8 cellular contexts compared by ENCODE assay signal in the genomic region with DNA sequence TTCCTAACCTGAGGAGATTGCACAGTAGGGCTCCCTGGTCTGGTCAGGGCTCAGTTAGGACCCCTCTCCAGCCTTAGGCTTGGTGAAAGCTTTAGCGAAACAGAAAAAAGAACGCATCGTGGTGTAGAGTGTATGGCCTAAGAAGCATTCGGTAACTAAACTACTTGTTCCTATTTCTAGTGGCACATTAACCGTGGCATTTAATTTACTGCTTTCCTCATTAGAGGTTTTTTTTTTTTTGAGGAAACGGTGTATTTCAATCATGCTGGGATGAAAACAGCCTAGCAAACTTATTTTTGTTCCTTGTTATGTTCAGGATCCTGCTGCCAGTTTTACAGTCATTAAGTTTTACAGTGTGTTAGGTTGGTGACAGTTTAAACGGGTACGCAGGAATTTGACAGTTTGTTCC. TPM values are rescaled to one million over a fixed set of nuclear protein-coding genes. Genes with fewer than 3 reads are reported as not detected.
DNase-seq lines count a peak whose midpoint lies in the region; ATAC-seq and TF ChIP-seq lines count a peak whose summit lies in the region.

No MANE protein-coding gene starts in this region.

- 15 to 16% methylated on average over 7 to 8 of the region's 8 CpGs for WGBS in gastroesophageal sphincter (ENCODE audit: low coverage in 1 of 2), 2 donors
- 10 to 13% (median 11%) methylated on average over 8 of the region's 8 CpGs for WGBS in spleen, 5 donors

- no peak for TF ChIP-seq EP300 in gastroesophageal sphincter (IDR thresholded peaks at IDR 0.05)

- DNase-seq in spleen (no peak), iPS-NIHi11 (ENCODE audit: low spot score) (no peak), NCI-H2107 treated with DMSO at 0.1 percent for 48 hours (lab: John Stamatoyannopoulos, UW; ENCODE audit: unreplicated experiment) (no peak), cortex of kidney (lab: John Stamatoyannopoulos, UW) (no peak)

- TF ChIP-seq CTCF in gastroesophageal sphincter (IDR thresholded peaks at IDR 0.05) (no peak), spleen (IDR thresholded peaks at IDR 0.05 in 8 of 11, conservative IDR thresholded peaks at IDR 0.05 in 3 of 11) (no peak)

- H3K36me3 ChIP-seq in gastroesophageal sphincter (no peaks in the 10 kb centered on the region), spleen (no peaks in the 10 kb centered on the region)

- H3K9me3 ChIP-seq in gastroesophageal sphincter (no peaks in the 10 kb centered on the region), spleen (no peaks in the 10 kb centered on the region)

- TF ChIP-seq POLR2A in gastroesophageal sphincter (IDR thresholded peaks at IDR 0.05): no peak
- TF ChIP-seq POLR2A in spleen (IDR thresholded peaks at IDR 0.05): no peak

- H3K4me1 ChIP-seq in gastroesophageal sphincter (peaks cover 4 to 40% (median 5%) of the 10 kb centered on the region in 3 donors), spleen (peaks cover 14 to 49% (median 43%) of the 10 kb centered on the region in 6 donors)

- peak overlapping the region; percentile 78 to 90 for H3K4me3 ChIP-seq in gastroesophageal sphincter
- peak overlapping the region; percentile 80 to 96 (median 88) for H3K4me3 ChIP-seq in spleen

- intact Hi-C loops in spleen (cut with DNase I; ENCODE audit: low total_unique reads): no loop called here

- H3K27me3 ChIP-seq in gastroesophageal sphincter (no peaks in the 10 kb centered on the region), spleen (replicated peaks in 1 of 7) (no peaks in the 10 kb centered on the region)

- ATAC-seq in GM18870 (IDR thresholded peaks at IDR 0.05; ENCODE audit: unreplicated experiment) (peak; percentile 46), HG02678 (IDR thresholded peaks at IDR 0.05; ENCODE audit: unreplicated experiment) (peak; percentile 42), SK-N-SH treated with all-trans-retinoic acid at 6 μM for 48 hours (no peak; the same call in 2 of the 3 replicates), gastroesophageal sphincter (no peak)

- peak overlapping the region; percentile 81 to 93 (median 90) for H3K27ac ChIP-seq in gastroesophageal sphincter
- peak overlapping the region; percentile 96 to 99 (median 97) for H3K27ac ChIP-seq in spleen

TF ChIP-seq in SK-N-SH treated with all-trans-retinoic acid at 6 μM for 48 hours, 23 proteins besides CTCF, POLR2A, EP300 and RAD21:
- TF ChIP-seq, protein P1, sequence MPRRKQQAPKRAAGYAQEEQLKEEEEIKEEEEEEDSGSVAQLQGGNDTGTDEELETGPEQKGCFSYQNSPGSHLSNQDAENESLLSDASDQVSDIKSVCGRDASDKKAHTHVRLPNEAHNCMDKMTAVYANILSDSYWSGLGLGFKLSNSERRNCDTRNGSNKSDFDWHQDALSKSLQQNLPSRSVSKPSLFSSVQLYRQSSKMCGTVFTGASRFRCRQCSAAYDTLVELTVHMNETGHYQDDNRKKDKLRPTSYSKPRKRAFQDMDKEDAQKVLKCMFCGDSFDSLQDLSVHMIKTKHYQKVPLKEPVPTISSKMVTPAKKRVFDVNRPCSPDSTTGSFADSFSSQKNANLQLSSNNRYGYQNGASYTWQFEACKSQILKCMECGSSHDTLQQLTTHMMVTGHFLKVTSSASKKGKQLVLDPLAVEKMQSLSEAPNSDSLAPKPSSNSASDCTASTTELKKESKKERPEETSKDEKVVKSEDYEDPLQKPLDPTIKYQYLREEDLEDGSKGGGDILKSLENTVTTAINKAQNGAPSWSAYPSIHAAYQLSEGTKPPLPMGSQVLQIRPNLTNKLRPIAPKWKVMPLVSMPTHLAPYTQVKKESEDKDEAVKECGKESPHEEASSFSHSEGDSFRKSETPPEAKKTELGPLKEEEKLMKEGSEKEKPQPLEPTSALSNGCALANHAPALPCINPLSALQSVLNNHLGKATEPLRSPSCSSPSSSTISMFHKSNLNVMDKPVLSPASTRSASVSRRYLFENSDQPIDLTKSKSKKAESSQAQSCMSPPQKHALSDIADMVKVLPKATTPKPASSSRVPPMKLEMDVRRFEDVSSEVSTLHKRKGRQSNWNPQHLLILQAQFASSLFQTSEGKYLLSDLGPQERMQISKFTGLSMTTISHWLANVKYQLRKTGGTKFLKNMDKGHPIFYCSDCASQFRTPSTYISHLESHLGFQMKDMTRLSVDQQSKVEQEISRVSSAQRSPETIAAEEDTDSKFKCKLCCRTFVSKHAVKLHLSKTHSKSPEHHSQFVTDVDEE (CRISPR knock-in tag; IDR thresholded peaks at IDR 0.05): peak; percentile 28; the same call in 1 of the 2 replicates
- no peak for TF ChIP-seq BACH2 (CRISPR knock-in tag; IDR thresholded peaks at IDR 0.05; ENCODE audit: borderline replicate concordance)

RNA-seq across cellular contexts. Expression of a gene that starts 0.5 kb away (rescaled TPM):
- 10 to 100 TPM; 65.8 to 73.5 (median 66.7) TPM for total RNA-seq in gastroesophageal sphincter
- 100 to 1,000 TPM in 6 of 7 donors, 10 to 100 TPM in 1; 90.8 to 127 (median 114) TPM for total RNA-seq in spleen
- 10 to 100 TPM; 10.7 to 16.6 (median 14.8) TPM for polyA plus RNA-seq in spleen

Comparison
In these comparisons a context has a peak if more than half of its experiments do, and no peak if none do; other contexts are left out.
1. ATAC-seq: peak in GM18870 (single experiment) and HG02678 (single experiment); none in SK-N-SH treated with all-trans-retinoic acid at 6 μM for 48 hours (single experiment) and gastroesophageal sphincter (single experiment).